1 cellular context compared by ENCODE assay signal in genomic region chr9:127539259-127539981, GRCh38.
A peak's percentile ranks its signal among the peaks of the same experiment; 100 is the strongest.
TF ChIP-seq lines count a peak whose summit lies in the region.

No MANE protein-coding gene starts in this region.

TF ChIP-seq in H1, 55 proteins besides CTCF, POLR2A, EP300 and RAD21:
- TF ChIP-seq RFX5 (IDR thresholded peaks at IDR 0.05; ENCODE audit: borderline replicate concordance, low read depth, low read length) (no peak), CEBPB (IDR thresholded peaks at IDR 0.05; ENCODE audit: low read depth, low read length) (0 out of 2 replicates have a peak, but pooled peaks have one; percentile 5), MAFK (IDR thresholded peaks at IDR 0.05; ENCODE audit: low read depth, low read length) (no peak), RBBP5 (IDR thresholded peaks at IDR 0.05; ENCODE audit: borderline replicate concordance, low read depth, low read length) (no peak), SIN3A (conservative IDR thresholded peaks at IDR 0.05 in 1 of 2, IDR thresholded peaks at IDR 0.05 in 1 of 2; ENCODE audit: low read depth in 1 of 2, low read length in 2 of 2) (no peak), TEAD4 (IDR thresholded peaks at IDR 0.05; ENCODE audit: low read depth, low read length) (no peak)
